In the genomic region with DNA sequence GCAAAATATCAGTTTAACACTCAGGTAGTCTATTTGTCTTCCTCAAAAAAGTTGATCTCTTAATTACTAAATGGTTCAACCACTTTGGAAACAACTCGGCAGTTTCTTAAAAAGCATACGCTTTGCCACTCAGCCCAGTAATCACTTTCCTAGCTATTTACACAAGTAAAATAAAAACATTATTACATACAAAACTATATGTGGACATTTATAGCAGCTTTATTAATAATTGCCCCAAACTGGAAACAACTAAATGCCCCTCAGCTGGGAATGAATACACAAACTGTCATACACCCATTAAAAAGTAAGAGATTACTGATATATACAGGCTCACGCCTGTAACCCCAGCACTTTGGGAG, we compare ENCODE assay signal across 1 cellular context.
TF ChIP-seq lines count a peak whose summit lies in the region.

No MANE protein-coding gene starts in this region.

TF ChIP-seq in GM12878, 131 proteins besides CTCF, POLR2A, EP300 and RAD21:
- TF ChIP-seq, protein P1, sequence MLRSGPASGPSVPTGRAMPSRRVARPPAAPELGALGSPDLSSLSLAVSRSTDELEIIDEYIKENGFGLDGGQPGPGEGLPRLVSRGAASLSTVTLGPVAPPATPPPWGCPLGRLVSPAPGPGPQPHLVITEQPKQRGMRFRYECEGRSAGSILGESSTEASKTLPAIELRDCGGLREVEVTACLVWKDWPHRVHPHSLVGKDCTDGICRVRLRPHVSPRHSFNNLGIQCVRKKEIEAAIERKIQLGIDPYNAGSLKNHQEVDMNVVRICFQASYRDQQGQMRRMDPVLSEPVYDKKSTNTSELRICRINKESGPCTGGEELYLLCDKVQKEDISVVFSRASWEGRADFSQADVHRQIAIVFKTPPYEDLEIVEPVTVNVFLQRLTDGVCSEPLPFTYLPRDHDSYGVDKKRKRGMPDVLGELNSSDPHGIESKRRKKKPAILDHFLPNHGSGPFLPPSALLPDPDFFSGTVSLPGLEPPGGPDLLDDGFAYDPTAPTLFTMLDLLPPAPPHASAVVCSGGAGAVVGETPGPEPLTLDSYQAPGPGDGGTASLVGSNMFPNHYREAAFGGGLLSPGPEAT (IDR thresholded peaks at IDR 0.05; ENCODE audit: low read depth): no peak
- peak; percentile 21 for TF ChIP-seq HDAC6 (IDR thresholded peaks at IDR 0.05; ENCODE audit: unreplicated experiment)
